12 cellular contexts compared by ENCODE assay signal in genomic region chr15:33293619-33294309, GRCh38. TPM values are rescaled to one million over a fixed set of nuclear protein-coding genes. Genes with fewer than 3 reads are reported as not detected.
DNase-seq lines count a peak whose midpoint lies in the region; ATAC-seq and TF ChIP-seq lines count a peak whose summit lies in the region.
"Had no signal": no experiment of that assay in that cellular context is flagged by ENCODE, and none has a peak within 500 bp of the region (broad histone marks: within the 10 kb centered on the region; RNA-seq: fewer than 3 reads in every experiment).

No MANE protein-coding gene starts in this region.

- DNase-seq in GM23248 = peak; percentile 18
- DNase-seq in RWPE2 (ENCODE audit: low spot score) = no peak
- DNase-seq in fibroblast of pulmonary artery (ENCODE audit: low read depth) = peak; percentile 14
- peak; percentile 72 for DNase-seq in renal cortical epithelial cell (ENCODE audit: low read depth)
- no peak for DNase-seq in OCI-M1 (lab: John Stamatoyannopoulos, UW)
- DNase-seq in activated CD4-positive, alpha-beta T cell treated with anti-CD3 and anti-CD28 coated beads for 36 hours = no peak
- no peak for DNase-seq in hippocampal formation (lab: John Stamatoyannopoulos, UW)
- DNase-seq: activated CD4-positive, alpha-beta T cell treated with anti-CD3 and anti-CD28 coated beads, Interleukin-2, amount 10 ng/mL, durations not matched to agents 24 days and 14 days; CD4-positive, CD25-positive, alpha-beta regulatory T cell; NCI-H2029 treated with DMSO at 0.1 percent for 48 hours; T-cell had no signal

- no peaks in the 10 kb centered on the region for H3K27me3 Mint-ChIP-seq in activated CD4-positive, alpha-beta T cell treated with anti-CD3 and anti-CD28 coated beads for 36 hours
- H3K27me3 Mint-ChIP-seq: CD4-positive, CD25-positive, alpha-beta regulatory T cell had no signal

- WGBS in GM23248 (ENCODE audit: low coverage in 1 of 2, low lambda C conversion rate in 2 of 2, missing lambda C conversion rate in 2 of 2), 2 experiments = 35% methylated on average over 21 of the region's 21 CpGs

- H3K27me3 ChIP-seq in GM23248 (replicated peaks; ENCODE audit: insufficient read depth) = peaks cover 14% of the 10 kb centered on the region; the same call in 1 of the 2 replicates
- no peaks in the 10 kb centered on the region for H3K27me3 ChIP-seq in RWPE2 (ENCODE audit: insufficient read depth, poor library complexity, severe bottlenecking)

- no peaks in the 10 kb centered on the region for H3K4me1 Mint-ChIP-seq in activated CD4-positive, alpha-beta T cell treated with anti-CD3 and anti-CD28 coated beads for 36 hours
- H3K4me1 Mint-ChIP-seq: activated CD4-positive, alpha-beta T cell treated with anti-CD3 and anti-CD28 coated beads, Interleukin-2, amount 10 ng/mL, durations not matched to agents 24 days and 14 days; CD4-positive, CD25-positive, alpha-beta regulatory T cell; T-cell had no signal

- H3K4me3 ChIP-seq in GM23248 (no peak overlapping the region), RWPE2 (ENCODE audit: severe bottlenecking) (no peak overlapping the region), fibroblast of pulmonary artery (replicated peaks; ENCODE audit: low read depth, low read length) (no peak overlapping the region)

- H3K9ac ChIP-seq in GM23248 = no peak overlapping the region

- H3K27ac ChIP-seq in GM23248 (no peak overlapping the region), RWPE2 (ENCODE audit: poor library complexity, severe bottlenecking) (no peak overlapping the region)

- H3K27ac Mint-ChIP-seq in activated CD4-positive, alpha-beta T cell treated with anti-CD3 and anti-CD28 coated beads for 36 hours = no peak overlapping the region
- H3K27ac Mint-ChIP-seq: activated CD4-positive, alpha-beta T cell treated with anti-CD3 and anti-CD28 coated beads, Interleukin-2, amount 10 ng/mL, durations not matched to agents 24 days and 14 days; CD4-positive, CD25-positive, alpha-beta regulatory T cell; T-cell had no signal

- intact Hi-C loops in activated CD4-positive, alpha-beta T cell treated with anti-CD3 and anti-CD28 coated beads for 36 hours (cut with DNase I, micrococcal nuclease) = loop anchor here in 1 of 2 experiments (2.0 to 5.0 kb wide), 3 partner anchors 206 to 435 kb away; no protein-coding TSS in a partner anchor

- no peaks in the 10 kb centered on the region for H4K20me1 ChIP-seq in GM23248 (ENCODE audit: insufficient read depth)

- no peaks in the 10 kb centered on the region for H3K9me2 ChIP-seq in GM23248 (ENCODE audit: insufficient read depth)

- no peaks in the 10 kb centered on the region for H3K4me1 ChIP-seq in GM23248 (ENCODE audit: insufficient read depth)
- H3K4me1 ChIP-seq in RWPE2 (ENCODE audit: insufficient read depth, poor library complexity, severe bottlenecking) = peaks cover 12% of the 10 kb centered on the region

- CTCF ChIA-PET in activated CD4-positive, alpha-beta T cell treated with anti-CD3 and anti-CD28 coated beads for 36 hours (lab: Charles Lee) = interaction anchor here (0.6 to 4.8 kb wide), 9 partner anchors 10 to 445 kb away, joined by 3 to 43 read pairs (median 5); no protein-coding TSS in a partner anchor

- POLR2A ChIA-PET in activated CD4-positive, alpha-beta T cell treated with anti-CD3 and anti-CD28 coated beads for 36 hours (lab: Charles Lee) = no interaction called here

- H3K9me3 Mint-ChIP-seq in activated CD4-positive, alpha-beta T cell treated with anti-CD3 and anti-CD28 coated beads for 36 hours (ENCODE audit: low read depth) = no peaks in the 10 kb centered on the region
- H3K9me3 Mint-ChIP-seq: activated CD4-positive, alpha-beta T cell treated with anti-CD3 and anti-CD28 coated beads, Interleukin-2, amount 10 ng/mL, durations not matched to agents 24 days and 14 days; CD4-positive, CD25-positive, alpha-beta regulatory T cell; T-cell had no signal

- H2AFZ ChIP-seq in GM23248 = no peak overlapping the region

- TF ChIP-seq CTCF in RWPE2 (IDR thresholded peaks at IDR 0.05; ENCODE audit: poor library complexity, severe bottlenecking) (no peak), fibroblast of pulmonary artery (IDR thresholded peaks at IDR 0.05; ENCODE audit: low read length, missing control alignments) (no peak)

- H3K79me2 ChIP-seq in GM23248 (ENCODE audit: insufficient read depth) = no peaks in the 10 kb centered on the region

- in situ Hi-C loops in GM23248 (cut with MboI) = no loop called here

- no peaks in the 10 kb centered on the region for H3F3A ChIP-seq in GM23248 (ENCODE audit: insufficient read depth)

- H3K4me3 Mint-ChIP-seq in activated CD4-positive, alpha-beta T cell treated with anti-CD3 and anti-CD28 coated beads for 36 hours = no peak overlapping the region
- H3K4me3 Mint-ChIP-seq: activated CD4-positive, alpha-beta T cell treated with anti-CD3 and anti-CD28 coated beads, Interleukin-2, amount 10 ng/mL, durations not matched to agents 24 days and 14 days; CD4-positive, CD25-positive, alpha-beta regulatory T cell; T-cell had no signal

- ATAC-seq in RWPE2 (ENCODE audit: low read depth) (peak; percentile 3; the same call in 1 of the 3 replicates), HG02759 (IDR thresholded peaks at IDR 0.05; ENCODE audit: unreplicated experiment) (no peak)
- ATAC-seq in activated CD4-positive, alpha-beta T cell treated with anti-CD3 and anti-CD28 coated beads for 36 hours = no peak
- ATAC-seq: T-cell had no signal

- H3K9me3 ChIP-seq in GM23248 (ENCODE audit: low read depth) (no peaks in the 10 kb centered on the region), RWPE2 (ENCODE audit: severe bottlenecking) (no peaks in the 10 kb centered on the region)

- H3K4me2 ChIP-seq in GM23248 (ENCODE audit: unreplicated experiment) = no peak overlapping the region

- no peaks in the 10 kb centered on the region for H3K36me3 ChIP-seq in GM23248 (ENCODE audit: low read depth)
- H3K36me3 ChIP-seq in RWPE2 (ENCODE audit: low read depth) = no peaks in the 10 kb centered on the region

- no peaks in the 10 kb centered on the region for H3K36me3 Mint-ChIP-seq in activated CD4-positive, alpha-beta T cell treated with anti-CD3 and anti-CD28 coated beads for 36 hours (ENCODE audit: low read depth)
- H3K36me3 Mint-ChIP-seq: CD4-positive, CD25-positive, alpha-beta regulatory T cell; T-cell had no signal

RNA-seq across cellular contexts. Expression of gene RYR3, which starts 17.0 kb away (rescaled TPM):
- total RNA-seq in GM23248 (2014; rRNA removed; shearing (Covaris generic)) = not detected in 2 replicates
- polyA plus RNA-seq in GM23248 (2016; fragmentation: Nextera tagmentation; extraction: Ambion mirVana) = 0.26 and 0.28 TPM in 2 replicates
- 0.35 and 2.7 TPM in 2 replicates for total RNA-seq in renal cortical epithelial cell
- total RNA-seq in activated CD4-positive, alpha-beta T cell treated with anti-CD3 and anti-CD28 coated beads for 36 hours = not detected
- total RNA-seq: activated CD4-positive, alpha-beta T cell treated with anti-CD3 and anti-CD28 coated beads, Interleukin-2, amount 10 ng/mL, durations not matched to agents 24 days and 14 days had no signal

Comparison
In these comparisons a context has a peak if more than half of its experiments do, and no peak if none do; other contexts are left out.
1. DNase-seq: peak in GM23248 (single experiment), fibroblast of pulmonary artery (single experiment) and renal cortical epithelial cell (single experiment); none in RWPE2 (single experiment), OCI-M1 (single experiment), activated CD4-positive, alpha-beta T cell treated with anti-CD3 and anti-CD28 coated beads for 36 hours (single experiment) and hippocampal formation (0 of 2).